10 cellular contexts compared by ENCODE assay signal in genomic region chr1:217660353-217661062, GRCh38. TPM values are rescaled to one million over a fixed set of nuclear protein-coding genes. Genes with fewer than 3 reads are reported as not detected.
DNase-seq lines count a peak whose midpoint lies in the region; ATAC-seq and TF ChIP-seq lines count a peak whose summit lies in the region.
"Had no signal": no experiment of that assay in that cellular context is flagged by ENCODE, and none has a peak within 500 bp of the region (broad histone marks: within the 10 kb centered on the region; RNA-seq: fewer than 3 reads in every experiment).

No MANE protein-coding gene starts in this region.

- H3K27me3 ChIP-seq in IMR-90 (ENCODE audit: control insufficient read depth, insufficient read depth, low read length) = no peaks in the 10 kb centered on the region
- H3K27me3 ChIP-seq in brain microvascular endothelial cell (replicated peaks) = no peaks in the 10 kb centered on the region

- no peak overlapping the region for H3K14ac ChIP-seq in IMR-90 (replicated peaks; ENCODE audit: low read depth, low read length)

- H4K5ac ChIP-seq in IMR-90 (ENCODE audit: low read depth, low read length) = peak overlapping the region; percentile 75

- H4K91ac ChIP-seq in IMR-90 (ENCODE audit: insufficient read depth, low read depth, low read length) = peak overlapping the region; percentile 78

- H3K4me1 Mint-ChIP-seq in nephron = no peaks in the 10 kb centered on the region
- H3K4me1 Mint-ChIP-seq: naive thymus-derived CD4-positive, alpha-beta T cell had no signal

- H3K56ac ChIP-seq in IMR-90 (ENCODE audit: extremely low read depth, insufficient read depth, low read length) = peak overlapping the region; percentile 41; the same call in 1 of the 2 replicates

- H3K4me2 ChIP-seq in IMR-90 (ENCODE audit: low read depth, low read length) = peak overlapping the region; percentile 82

- peak overlapping the region; percentile 4; the same call in 1 of the 2 replicates for H3K23ac ChIP-seq in IMR-90 (ENCODE audit: low read depth, low read length)

- in situ Hi-C loops in IMR-90 (cut with MboI; ENCODE audit: low sequenced_read_pairs) = loop anchor here (25.0 kb wide), 2 partner anchors 898 to 1673 kb away; no protein-coding TSS in a partner anchor
- in situ Hi-C loops in brain microvascular endothelial cell (cut with HindIII; ENCODE audit: low pct_ligation_motif_present, low sequenced_read_pairs) = no loop called here

- peak overlapping the region in 1 of 2 experiments; percentile 43; a peak in 3 of 4 replicates for H4K8ac ChIP-seq in IMR-90 (ENCODE audit: low read depth in 2 of 2, low read length in 2 of 2)

- H3K36me3 ChIP-seq in IMR-90 (ENCODE audit: control insufficient read depth, insufficient read depth, low read length) (no peaks in the 10 kb centered on the region), brain microvascular endothelial cell (replicated peaks) (no peaks in the 10 kb centered on the region)

- H3K27ac Mint-ChIP-seq in nephron = no peak overlapping the region
- H3K27ac Mint-ChIP-seq: naive thymus-derived CD4-positive, alpha-beta T cell had no signal

- peak; percentile 84 for DNase-seq in EH (ENCODE audit: low read depth)
- DNase-seq in IMR-90 = peak; percentile 90
- DNase-seq in brain microvascular endothelial cell = peak; percentile 32
- DNase-seq in lower leg skin (ENCODE audit: low spot score in 2 of 2) = no peak
- DNase-seq in DMS114 treated with DMSO at 0.1 percent for 48 hours (lab: John Stamatoyannopoulos, UW; ENCODE audit: unreplicated experiment) = no peak
- no peak for DNase-seq in sciatic nerve (ENCODE audit: low spot score)

- CTCF ChIA-PET in IMR-90 (lab: Yijun Ruan, JAX) = interaction anchor here (0.6 to 1.4 kb wide), 10 partner anchors 9 to 1549 kb away, joined by 3 to 8 read pairs (median 3); partner anchors contain the start of genes GPATCH2 and SPATA17

- no peaks in the 10 kb centered on the region for H3K9me3 ChIP-seq in IMR-90 (ENCODE audit: control insufficient read depth, insufficient read depth, low read length)

- TF ChIP-seq RAD21 in IMR-90 (IDR thresholded peaks at IDR 0.05; ENCODE audit: low read length) = peak; percentile 75

- TF ChIP-seq CTCF in IMR-90 (conservative IDR thresholded peaks at IDR 0.05; ENCODE audit: low read depth, low read length) (peak; percentile 78), brain microvascular endothelial cell (IDR thresholded peaks at IDR 0.05; ENCODE audit: low read depth, low read length, missing control alignments) (peak; percentile 58), nephron (IDR thresholded peaks at IDR 0.05; ENCODE audit: unreplicated experiment in 3 of 3) (peak; percentile 24), lower leg skin (IDR thresholded peaks at IDR 0.05) (no peak)

- H3K4me3 ChIP-seq in IMR-90 (ENCODE audit: insufficient read depth, low read depth, low read length) (no peak overlapping the region), brain microvascular endothelial cell (ENCODE audit: low read depth, low read length) (no peak overlapping the region), lower leg skin (ENCODE audit: low read depth, poor library complexity, severe bottlenecking) (no peak overlapping the region)

- POLR2A ChIA-PET in IMR-90 (lab: Charles Lee; ENCODE audit: unreplicated experiment) = interaction anchor here (0.6 kb wide), 1 partner anchor 337 kb away, joined by 3 read pairs; no protein-coding TSS in a partner anchor

- no CpG with 5 or more reads among the region's 5 CpGs for WGBS in IMR-90 (ENCODE audit: extremely low coverage in 2 of 2, insufficient read length in 1 of 2), 2 experiments
- WGBS in lower leg skin, 2 donors = 40 to 43% methylated on average over 5 of the region's 5 CpGs

- H3K18ac ChIP-seq in IMR-90 (ENCODE audit: low read depth, low read length) = peak overlapping the region; percentile 79

- H3K4me1 ChIP-seq in IMR-90 (ENCODE audit: control insufficient read depth, insufficient read depth, low read length) = peaks cover 5% of the 10 kb centered on the region

- no peaks in the 10 kb centered on the region for H3K27me3 Mint-ChIP-seq in nephron (ENCODE audit: low read depth)

- ATAC-seq in GM19468 (IDR thresholded peaks at IDR 0.05; ENCODE audit: extremely low read depth, unreplicated experiment) (peak; percentile 61), IMR-90 (ENCODE audit: low read depth) (peak; percentile 93), sciatic nerve (no peak)
- ATAC-seq: naive thymus-derived CD4-positive, alpha-beta T cell had no signal

- no TSS peak for BruUV-seq in IMR-90 (replicated peaks; lab: Mats Ljungman, UMichigan)

- H2AFZ ChIP-seq in IMR-90 (replicated peaks; ENCODE audit: low read length, poor library complexity) = no peak overlapping the region

- H2BK15ac ChIP-seq in IMR-90 (ENCODE audit: low read depth, low read length) = no peak overlapping the region; the same call in 2 of the 3 replicates

- no peaks in the 10 kb centered on the region for H3K36me3 Mint-ChIP-seq in nephron (ENCODE audit: low read depth)

- TF ChIP-seq POLR2A in IMR-90 (IDR thresholded peaks at IDR 0.05; ENCODE audit: low read depth, low read length) (no peak), lower leg skin (IDR thresholded peaks at IDR 0.05) (no peak)

- H3K4ac ChIP-seq in IMR-90 (ENCODE audit: low read depth, low read length) = peak overlapping the region; percentile 18

- intact Hi-C loops in IMR-90 (cut with micrococcal nuclease) = loop anchor here (1.0 to 10.0 kb wide), 7 partner anchors 242 to 1836 kb away; no protein-coding TSS in a partner anchor
- intact Hi-C loops in lower leg skin (cut with DNase I; ENCODE audit: low total_unique reads) = no loop called here
- intact Hi-C loops in sciatic nerve (cut with DNase I) = no loop called here

- peak overlapping the region; percentile 71 for H2BK5ac ChIP-seq in IMR-90 (ENCODE audit: low read depth, low read length, poor library complexity, severe bottlenecking)

- H2AK5ac ChIP-seq in IMR-90 (ENCODE audit: low read depth, low read length) = no peak overlapping the region

- no peaks in the 10 kb centered on the region; the same call in 1 of the 2 replicates for H3K9me1 ChIP-seq in IMR-90 (ENCODE audit: insufficient read depth, low read length)

- peak overlapping the region; percentile 33 for H2BK20ac ChIP-seq in IMR-90 (ENCODE audit: low read depth, low read length)

- no peak overlapping the region for H3K9ac ChIP-seq in IMR-90 (ENCODE audit: low read depth, low read length)

- peak overlapping the region; percentile 53 for H2BK120ac ChIP-seq in IMR-90 (ENCODE audit: low read depth, low read length)

- dilution Hi-C loops in IMR-90 (cut with HindIII; ENCODE audit: low sequenced_read_pairs, unreplicated experiment) = no loop called here

- H3K27ac ChIP-seq in IMR-90 (ENCODE audit: insufficient read depth, low read length) (peak overlapping the region; percentile 74), brain microvascular endothelial cell (no peak overlapping the region)

- no peak overlapping the region for H3K4me3 Mint-ChIP-seq in nephron
- H3K4me3 Mint-ChIP-seq: naive thymus-derived CD4-positive, alpha-beta T cell had no signal

- no peaks in the 10 kb centered on the region for H3K9me3 Mint-ChIP-seq in nephron

- no peaks in the 10 kb centered on the region for H4K20me1 ChIP-seq in IMR-90 (ENCODE audit: insufficient read depth, low read length)

- H3K79me1 ChIP-seq in IMR-90 (ENCODE audit: low read depth in 1 of 2, low read length in 2 of 2) = no peaks in the 10 kb centered on the region

- peak overlapping the region; percentile 7 for H2AK9ac ChIP-seq in IMR-90 (replicated peaks; ENCODE audit: low read depth, low read length, poor library complexity)

TF ChIP-seq in IMR-90, 13 proteins besides CTCF, POLR2A, EP300 and RAD21 (continues in another document):
- TF ChIP-seq SMC3 (IDR thresholded peaks at IDR 0.05; ENCODE audit: low read depth, low read length) = peak; percentile 54; the same call in 1 of the 2 replicates
- TF ChIP-seq MAZ (IDR thresholded peaks at IDR 0.05; ENCODE audit: borderline replicate concordance, low read depth, low read length) = no peak
- TF ChIP-seq ELK1 (IDR thresholded peaks at IDR 0.05; ENCODE audit: borderline replicate concordance, low read depth, low read length) = no peak
- TF ChIP-seq USF2 (IDR thresholded peaks at IDR 0.05; ENCODE audit: low read depth, low read length) = no peak
- peak; percentile 51; the same call in 1 of the 2 replicates for TF ChIP-seq BHLHE40 (IDR thresholded peaks at IDR 0.05; ENCODE audit: low read depth, low read length)
- TF ChIP-seq MAFK (IDR thresholded peaks at IDR 0.05; ENCODE audit: low read depth, low read length) = peak; percentile 97
- TF ChIP-seq RCOR1 (IDR thresholded peaks at IDR 0.05; ENCODE audit: insufficient replicate concordance, low read length) = no peak
- peak; percentile 66; the same call in 1 of the 2 replicates for TF ChIP-seq FOS (IDR thresholded peaks at IDR 0.05; ENCODE audit: low read depth, low read length)
- no peak for TF ChIP-seq RFX5 (IDR thresholded peaks at IDR 0.05; ENCODE audit: low read depth, low read length)

RNA-seq across cellular contexts. Expression of gene SPATA17, which starts 29.4 kb away (rescaled TPM):
- total RNA-seq in IMR-90 (2012; rRNA removed) = 0.18 and 0.28 TPM in 2 replicates
- 0.03 and 0.20 TPM in 2 replicates for polyA plus RNA-seq in IMR-90 (2012; rRNA removed)
- polyA plus RNA-seq in IMR-90 (2012; cell fraction: cytosol; rRNA removed) = not detected in 2 replicates
- 0.13 TPM in 1 of 2 replicates, not detected in the other for polyA plus RNA-seq in IMR-90 (2012; cell fraction: nucleus; rRNA removed; ENCODE audit: low replicate concordance)
- 1 to 10 TPM in 1 of 4 donors, under 1 TPM in 1, not detected in 2; 0.06 to 1.6 TPM for total RNA-seq in lower leg skin
- 0.40 TPM for total RNA-seq in sciatic nerve
- total RNA-seq: naive thymus-derived CD4-positive, alpha-beta T cell; T-helper 1 cell treated with Interleukin-12 subunit alpha and Interleukin-12 subunit beta and Interleukin-4 antibody, amounts not matched to agents 30 ng/mL and 1 ng/mL, for 36 hours had no signal
- polyA plus RNA-seq: naive thymus-derived CD4-positive, alpha-beta T cell had no signal

RNA-seq across cellular contexts. Expression of gene GPATCH2, which starts 29.6 kb away (rescaled TPM):
- total RNA-seq in IMR-90 (2012; rRNA removed) = 11.8 and 22.8 TPM in 2 replicates
- polyA plus RNA-seq in IMR-90 (2012; rRNA removed) = 4.4 and 4.7 TPM in 2 replicates
- polyA plus RNA-seq in IMR-90 (2012; cell fraction: cytosol; rRNA removed) = 0.57 and 1.4 TPM in 2 replicates
- polyA plus RNA-seq in IMR-90 (2012; cell fraction: nucleus; rRNA removed; ENCODE audit: low replicate concordance) = 2.1 and 15.3 TPM in 2 replicates
- total RNA-seq in lower leg skin = 10 to 100 TPM in 1 of 4 donors, 1 to 10 TPM in 3; 8.7 to 11.7 (median 9.2) TPM
- total RNA-seq in sciatic nerve = 18.4 TPM

Comparison
In these comparisons a context has a peak if more than half of its experiments do, and no peak if none do; other contexts are left out.
1. DNase-seq: peak in EH (single experiment), IMR-90 (single experiment) and brain microvascular endothelial cell (single experiment); none in lower leg skin (0 of 2), DMS114 treated with DMSO at 0.1 percent for 48 hours (single experiment) and sciatic nerve (single experiment).
2. CTCF ChIP-seq: peak in IMR-90 (single experiment), brain microvascular endothelial cell (single experiment) and nephron (3 of 3); none in lower leg skin (0 of 3).